ENCODE assay signal across 10 cellular contexts in the genomic region with DNA sequence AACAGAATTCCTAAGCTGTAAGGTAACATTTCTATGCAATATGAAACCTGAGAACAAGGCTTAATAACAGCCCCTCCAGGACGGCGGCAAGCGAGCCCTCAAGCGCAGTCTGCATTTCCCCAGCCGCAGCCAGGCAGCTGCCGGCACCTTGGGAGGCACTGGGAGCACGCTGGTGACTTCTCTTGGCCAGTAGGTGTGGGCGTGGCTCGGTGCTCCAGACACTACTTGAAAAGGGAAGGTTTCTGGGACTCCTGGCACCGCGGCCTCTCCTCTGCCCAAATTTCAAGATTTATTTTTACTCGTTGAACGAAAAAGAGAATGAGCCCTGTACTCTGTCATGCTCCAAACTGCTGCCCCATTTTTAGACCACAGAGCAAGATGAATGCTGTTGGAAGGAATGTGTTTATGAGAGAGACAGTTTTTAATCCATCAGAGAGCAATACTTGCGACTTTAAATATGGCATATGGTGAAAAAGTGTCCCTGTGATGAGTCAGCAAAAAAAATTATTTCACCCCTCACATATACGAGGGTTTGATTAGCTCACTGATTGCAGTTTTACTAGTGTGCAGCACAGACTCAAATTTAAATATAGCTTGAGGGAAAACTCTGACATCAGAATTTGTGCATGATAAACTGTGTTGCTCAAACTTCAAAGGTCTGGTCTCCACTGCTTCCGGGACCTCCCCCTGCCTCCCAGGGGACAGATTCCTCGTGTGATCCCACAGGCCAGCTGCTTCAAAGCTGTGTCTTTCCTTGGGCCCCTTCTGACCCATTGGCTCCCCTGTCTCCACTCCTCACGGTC.
A peak's percentile ranks its signal among the peaks of the same experiment; 100 is the strongest.
DNase-seq lines count a peak whose midpoint lies in the region; ATAC-seq and TF ChIP-seq lines count a peak whose summit lies in the region.
"Had no signal": no experiment of that assay in that cellular context is flagged by ENCODE, and none has a peak within 500 bp of the region (broad histone marks: within the 10 kb centered on the region; RNA-seq: fewer than 3 reads in every experiment).

No MANE protein-coding gene starts in this region.

- no peak overlapping the region for H3K4ac ChIP-seq in neuronal stem cell (ENCODE audit: low read length)

- peaks cover 11% of the 10 kb centered on the region for H3K4me1 Mint-ChIP-seq in activated naive CD4-positive, alpha-beta T cell treated with anti-CD3 and anti-CD28 coated beads, Interleukin-2, amount 10 ng/mL, durations not matched to agents 7 days and 5 days

- H3K27ac ChIP-seq in esophagus squamous epithelium (peak overlapping the region; percentile 62 to 89 (median 82)), neuronal stem cell (replicated peaks; ENCODE audit: low read length) (no peak overlapping the region)
- H3K27ac ChIP-seq: HL-60 had no signal

- peaks cover 58% of the 10 kb centered on the region for H3K27me3 Mint-ChIP-seq in activated naive CD4-positive, alpha-beta T cell treated with anti-CD3 and anti-CD28 coated beads, Interleukin-2, amount 10 ng/mL, durations not matched to agents 7 days and 5 days

- no peak overlapping the region for H2BK15ac ChIP-seq in neuronal stem cell (ENCODE audit: low read length)

- H3K79me1 ChIP-seq in neuronal stem cell (ENCODE audit: low read depth, low read length): peaks cover 4% of the 10 kb centered on the region

- no peak overlapping the region for H3K4me3 ChIP-seq in BE2C (ENCODE audit: low read depth, low read length)
- peak overlapping the region in 3 of 4 donors; percentile 4 to 40 (median 20) for H3K4me3 ChIP-seq in esophagus squamous epithelium
- no peak overlapping the region for H3K4me3 ChIP-seq in neuronal stem cell (ENCODE audit: low read length in 2 of 2)

- peak in 1 of 4 donors; percentile 21 for TF ChIP-seq POLR2A in esophagus squamous epithelium (IDR thresholded peaks at IDR 0.05)

- peak overlapping the region; percentile 53 for H3K23ac ChIP-seq in neuronal stem cell (ENCODE audit: low read depth, low read length, poor library complexity)

- H3K9ac ChIP-seq in neuronal stem cell (ENCODE audit: low read depth, low read length, poor library complexity): no peak overlapping the region

- DNase-seq in BE2C: peak; percentile 29
- DNase-seq in NCI-H510A (lab: John Stamatoyannopoulos, UW): peak; percentile 9
- no peak for DNase-seq in esophagus squamous epithelium (lab: John Stamatoyannopoulos, UW)
- no peak for DNase-seq in neuronal stem cell (ENCODE audit: low spot score)
- no peak for DNase-seq in hippocampal formation (lab: John Stamatoyannopoulos, UW)
- no peak for DNase-seq in activated naive CD4-positive, alpha-beta T cell treated with anti-CD3 and anti-CD28 coated beads, Interleukin-2, amount 10 ng/mL, durations not matched to agents 7 days and 5 days
- DNase-seq: activated CD4-positive, alpha-beta T cell treated with anti-CD3 and anti-CD28 coated beads for 1 hour had no signal

- no peak overlapping the region for H2BK5ac ChIP-seq in neuronal stem cell (ENCODE audit: low read length)

- CTCF ChIA-PET in activated naive CD4-positive, alpha-beta T cell treated with anti-CD3 and anti-CD28 coated beads, Interleukin-2, amount 10 ng/mL, durations not matched to agents 7 days and 5 days (lab: Charles Lee): no interaction called here

- peak overlapping the region; percentile 9 for H2AK5ac ChIP-seq in neuronal stem cell (ENCODE audit: low read depth, low read length)

- no peak for ATAC-seq in GM18519 (IDR thresholded peaks at IDR 0.05; ENCODE audit: low FRiP score, unreplicated experiment)
- ATAC-seq in GM18868 (IDR thresholded peaks at IDR 0.05; ENCODE audit: unreplicated experiment): no peak

- TF ChIP-seq CTCF in BE2C (IDR thresholded peaks at IDR 0.05; ENCODE audit: low read depth, low read length): no peak
- TF ChIP-seq CTCF in esophagus squamous epithelium (IDR thresholded peaks at IDR 0.05): no peak

- H4K8ac ChIP-seq in neuronal stem cell (ENCODE audit: low read depth, low read length): no peak overlapping the region

- no peaks in the 10 kb centered on the region for H3K36me3 Mint-ChIP-seq in activated naive CD4-positive, alpha-beta T cell treated with anti-CD3 and anti-CD28 coated beads, Interleukin-2, amount 10 ng/mL, durations not matched to agents 7 days and 5 days

- peak overlapping the region; percentile 62 for H3K18ac ChIP-seq in neuronal stem cell (ENCODE audit: low read length)

- H3K9me3 ChIP-seq in BE2C: 0 out of 2 replicates have a peak, but pooled peaks cover 3% of the 10 kb centered on the region
- no peaks in the 10 kb centered on the region for H3K9me3 ChIP-seq in esophagus squamous epithelium
- H3K9me3 ChIP-seq in neuronal stem cell (replicated peaks in 1 of 2; ENCODE audit: control insufficient read depth in 2 of 2, insufficient read depth in 1 of 2, low read depth in 1 of 2, low read length in 2 of 2): peaks cover 17 to 42% of the 10 kb centered on the region in 2 donors

- H3K36me3 ChIP-seq in BE2C (no peaks in the 10 kb centered on the region), esophagus squamous epithelium (no peaks in the 10 kb centered on the region), neuronal stem cell (replicated peaks in 1 of 2; ENCODE audit: control insufficient read depth in 2 of 2, insufficient read depth in 2 of 2, low read length in 2 of 2) (peaks cover 17 to 27% of the 10 kb centered on the region in 2 donors)

- intact Hi-C loops in esophagus squamous epithelium (cut with DNase I): no loop called here

- H3K4me1 ChIP-seq in BE2C (peaks cover 3% of the 10 kb centered on the region; the same call in 1 of the 2 replicates), esophagus squamous epithelium (peaks cover 13 to 27% (median 15%) of the 10 kb centered on the region in 3 donors), neuronal stem cell (ENCODE audit: control insufficient read depth in 2 of 2, insufficient read depth in 1 of 2, low read depth in 1 of 2, low read length in 2 of 2) (peaks cover 0 to 4% of the 10 kb centered on the region in 2 donors)

- no peak overlapping the region for H2BK12ac ChIP-seq in neuronal stem cell (ENCODE audit: low read length)

- H3K27ac Mint-ChIP-seq in activated naive CD4-positive, alpha-beta T cell treated with anti-CD3 and anti-CD28 coated beads, Interleukin-2, amount 10 ng/mL, durations not matched to agents 7 days and 5 days: no peak overlapping the region

- peaks cover 10% of the 10 kb centered on the region for H3K9me3 Mint-ChIP-seq in activated naive CD4-positive, alpha-beta T cell treated with anti-CD3 and anti-CD28 coated beads, Interleukin-2, amount 10 ng/mL, durations not matched to agents 7 days and 5 days

- H2BK120ac ChIP-seq in neuronal stem cell (ENCODE audit: low read depth, low read length): peak overlapping the region; percentile 16

- H3K14ac ChIP-seq in neuronal stem cell (ENCODE audit: low read length): no peak overlapping the region

- H3K4me2 ChIP-seq in neuronal stem cell (ENCODE audit: insufficient read depth, low read length, poor library complexity, severe bottlenecking): no peak overlapping the region

- 24 to 29% methylated on average over 16 to 18 of the region's 18 CpGs for WGBS in esophagus squamous epithelium, 2 donors
- no CpG with 5 or more reads among the region's 18 CpGs for WGBS in neuronal stem cell (ENCODE audit: extremely low coverage in 2 of 2, insufficient read length in 2 of 2, insufficient replicate concordance in 1 of 2), 2 donors

- H3K4me3 Mint-ChIP-seq in activated naive CD4-positive, alpha-beta T cell treated with anti-CD3 and anti-CD28 coated beads, Interleukin-2, amount 10 ng/mL, durations not matched to agents 7 days and 5 days: no peak overlapping the region

- 0 out of 2 replicates have a peak, but pooled peaks cover 4% of the 10 kb centered on the region for H3K27me3 ChIP-seq in BE2C
- H3K27me3 ChIP-seq in esophagus squamous epithelium: peaks cover 0 to 12% (median 0%) of the 10 kb centered on the region in 4 donors
- H3K27me3 ChIP-seq in neuronal stem cell (ENCODE audit: control insufficient read depth in 3 of 3, insufficient read depth in 3 of 3, low read depth in 1 of 3, low read length in 3 of 3): no peaks in the 10 kb centered on the region

- H2AFZ ChIP-seq in neuronal stem cell (ENCODE audit: low read length): no peak overlapping the region

- H4K91ac ChIP-seq in neuronal stem cell (ENCODE audit: low read depth, low read length, poor library complexity): no peak overlapping the region

Comparison
In these comparisons a context has a peak if more than half of its experiments do, and no peak if none do; other contexts are left out.
1. DNase-seq: peak in BE2C (single experiment) and NCI-H510A (single experiment); none in esophagus squamous epithelium (single experiment), neuronal stem cell (single experiment), hippocampal formation (0 of 2) and activated naive CD4-positive, alpha-beta T cell treated with anti-CD3 and anti-CD28 coated beads, Interleukin-2, amount 10 ng/mL, durations not matched to agents 7 days and 5 days (single experiment).
2. H3K4me3 ChIP-seq: peak in esophagus squamous epithelium (3 of 4); none in BE2C (single experiment) and neuronal stem cell (0 of 2).